In the genomic region with DNA sequence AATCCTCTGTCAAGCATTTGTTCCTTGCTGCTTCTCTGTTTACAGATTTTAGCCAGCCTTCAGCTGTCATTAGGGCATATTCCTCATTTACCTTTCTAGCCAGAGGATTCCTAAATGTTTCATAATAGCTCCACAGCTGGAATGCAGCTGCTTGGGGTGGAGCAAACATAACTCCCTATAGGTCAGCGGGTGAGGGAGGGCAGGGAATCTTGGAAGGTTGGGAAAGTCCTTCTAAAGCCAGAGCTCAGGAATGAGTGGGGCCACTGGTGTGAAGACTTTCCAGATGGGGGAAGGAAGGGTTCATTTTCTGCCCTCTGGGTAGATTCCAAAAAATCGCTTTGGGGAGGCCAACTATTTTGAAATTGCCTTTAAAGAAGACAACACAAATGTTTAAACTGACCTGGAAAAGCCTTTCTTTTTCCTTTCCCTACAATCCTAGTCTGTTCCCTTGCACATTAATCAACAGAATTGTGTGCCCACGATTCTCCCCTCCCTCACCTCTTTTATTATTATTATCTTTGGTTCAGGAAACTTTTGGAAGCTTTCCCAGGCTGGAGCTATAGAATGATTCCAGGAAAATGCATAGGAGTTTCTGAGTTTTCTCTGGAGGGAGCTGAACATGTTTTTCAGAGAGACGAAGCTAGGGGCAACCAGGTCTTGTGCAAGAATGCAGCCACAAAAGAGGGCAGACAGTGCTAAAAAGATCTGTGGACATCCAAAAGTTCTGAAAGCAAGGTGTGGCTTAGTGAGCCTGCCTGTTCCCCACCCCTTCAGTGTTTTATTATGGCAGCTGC, we compare ENCODE assay signal across 10 cellular contexts. TPM values are rescaled to one million over a fixed set of nuclear protein-coding genes. Genes with fewer than 3 reads are reported as not detected.
DNase-seq lines count a peak whose midpoint lies in the region; ATAC-seq, FAIRE-seq and TF ChIP-seq lines count a peak whose summit lies in the region.
"Had no signal": no experiment of that assay in that cellular context is flagged by ENCODE, and none has a peak within 500 bp of the region (broad histone marks: within the 10 kb centered on the region; RNA-seq: fewer than 3 reads in every experiment).

No MANE protein-coding gene starts in this region.

- no peak overlapping the region for H2AFZ ChIP-seq in endothelial cell of umbilical vein (ENCODE audit: low read depth, low read length)

- no peak for TF ChIP-seq POLR2A in endothelial cell of umbilical vein (IDR thresholded peaks at IDR 0.05; ENCODE audit: low read depth, low read length)

- CTCF ChIA-PET in endothelial cell of umbilical vein (lab: Charles Lee) = interaction anchor here (0.9 to 8.8 kb wide), 7 partner anchors 8 to 132 kb away, joined by 3 to 58 read pairs (median 6); a partner anchor contains a TSS

- no peak overlapping the region for H3K4me2 ChIP-seq in endothelial cell of umbilical vein (ENCODE audit: insufficient read depth, low read length)

- no peak for ATAC-seq in activated CD4-positive, CD25-positive, alpha-beta regulatory T cell treated with anti-CD3 and anti-CD28 coated beads, Interleukin-2, amount 50 U/mL, for 24 hours

- no peak for FAIRE-seq in endothelial cell of umbilical vein (lab: Jason Lieb, UNC)

- no TSS peak for BruUV-seq in endothelial cell of umbilical vein (replicated peaks; lab: Mats Ljungman, UMichigan)

- H3K36me3 ChIP-seq in endothelial cell of umbilical vein (ENCODE audit: control insufficient read depth in 2 of 2, extremely low read depth in 1 of 2, insufficient read depth in 2 of 2, low read length in 2 of 2) = no peaks in the 10 kb centered on the region
- H3K36me3 ChIP-seq in mucosa of stomach (ENCODE audit: control insufficient read depth, insufficient read depth, low read length) = no peaks in the 10 kb centered on the region

- H4K20me1 ChIP-seq in endothelial cell of umbilical vein (replicated peaks; ENCODE audit: control insufficient read depth, extremely low read depth, insufficient read depth, low read length) = no peaks in the 10 kb centered on the region

- H3K9me1 ChIP-seq in endothelial cell of umbilical vein (replicated peaks; ENCODE audit: control insufficient read depth, extremely low read depth, insufficient read depth, low read length) = no peaks in the 10 kb centered on the region

- POLR2A ChIA-PET in endothelial cell of umbilical vein (lab: Charles Lee) = no interaction called here

- H3K4me1 ChIP-seq in endothelial cell of umbilical vein (ENCODE audit: control insufficient read depth, extremely low read depth, insufficient read depth, low read length) (peaks cover 46% of the 10 kb centered on the region), mucosa of stomach (ENCODE audit: control insufficient read depth, insufficient read depth, low read length) (peaks cover 53% of the 10 kb centered on the region)

- H3K27me3 ChIP-seq in endothelial cell of umbilical vein (ENCODE audit: control insufficient read depth in 2 of 2, insufficient read depth in 2 of 2, low read length in 2 of 2) = no peaks in the 10 kb centered on the region
- H3K27me3 ChIP-seq in mucosa of stomach (ENCODE audit: control insufficient read depth, insufficient read depth, low read length) = no peaks in the 10 kb centered on the region

- H3K9me3 ChIP-seq in endothelial cell of umbilical vein (replicated peaks; ENCODE audit: control insufficient read depth, insufficient read depth, low read length) (no peaks in the 10 kb centered on the region), mucosa of stomach (ENCODE audit: control insufficient read depth, low read length) (no peaks in the 10 kb centered on the region)

- H3K79me2 ChIP-seq in endothelial cell of umbilical vein (ENCODE audit: control insufficient read depth, insufficient read depth, low read length) = no peaks in the 10 kb centered on the region

- no peak for TF ChIP-seq CTCF in endothelial cell of umbilical vein (IDR thresholded peaks at IDR 0.05; ENCODE audit: extremely low read depth in 1 of 2, insufficient read depth in 1 of 2, low read depth in 1 of 2, low read length in 2 of 2)

- peak; percentile 33 for DNase-seq in SIG-M5 treated with dmso at 0.1 percent for 504 hours (lab: John Stamatoyannopoulos, UW; ENCODE audit: unreplicated experiment)
- DNase-seq in SIG-M5 (lab: John Stamatoyannopoulos, UW) = no peak
- peak; percentile 38 for DNase-seq in endothelial cell of umbilical vein (ENCODE audit: low read depth, low spot score)
- DNase-seq in ureter (ENCODE audit: low spot score) = peak; percentile 61
- DNase-seq in GDM1 (lab: John Stamatoyannopoulos, UW) = no peak
- no peak for DNase-seq in NCI-H1048 (lab: John Stamatoyannopoulos, UW)
- DNase-seq: activated T-cell treated with anti-CD3 and anti-CD28 coated beads for 4 hours; NK-92 treated with Interleukin-12 subunit alpha and Interleukin-12 subunit beta, amount 100 ng/mL, for 24 hours had no signal

- dilution Hi-C loops in endothelial cell of umbilical vein (cut with MboI; ENCODE audit: extremely low pct_ligation_motif_present, low sequenced_read_pairs) = no loop called here

- H3K9ac ChIP-seq in endothelial cell of umbilical vein (replicated peaks; ENCODE audit: extremely low read depth, insufficient read depth, low read length) (no peak overlapping the region), mucosa of stomach (ENCODE audit: low read length) (peak overlapping the region; percentile 8)

- H3K4me3 ChIP-seq in endothelial cell of umbilical vein (replicated peaks in 1 of 3; ENCODE audit: insufficient read depth in 1 of 3, low read depth in 1 of 3, low read length in 3 of 3) (no peak overlapping the region), mucosa of stomach (ENCODE audit: low read length) (no peak overlapping the region)

- intact Hi-C loops in endothelial cell of umbilical vein (cut with micrococcal nuclease) = no loop called here

- no peak overlapping the region for H3K27ac ChIP-seq in endothelial cell of umbilical vein (ENCODE audit: insufficient read depth, low read depth, low read length)

TF ChIP-seq in endothelial cell of umbilical vein, 7 proteins besides CTCF, POLR2A, EP300 and RAD21:
- TF ChIP-seq, protein P1, sequence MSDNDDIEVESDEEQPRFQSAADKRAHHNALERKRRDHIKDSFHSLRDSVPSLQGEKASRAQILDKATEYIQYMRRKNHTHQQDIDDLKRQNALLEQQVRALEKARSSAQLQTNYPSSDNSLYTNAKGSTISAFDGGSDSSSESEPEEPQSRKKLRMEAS (IDR thresholded peaks at IDR 0.05; ENCODE audit: insufficient read depth, insufficient read length) = no peak
- TF ChIP-seq EZH2 (IDR thresholded peaks at IDR 0.05; ENCODE audit: borderline replicate concordance, low read depth, low read length, severe bottlenecking) (no peak), MYC (IDR thresholded peaks at IDR 0.05; ENCODE audit: low read depth, low read length) (no peak), GATA2 (IDR thresholded peaks at IDR 0.05; ENCODE audit: insufficient read depth, insufficient read length, low read depth, low read length) (no peak), POLR2AphosphoS5 (IDR thresholded peaks at IDR 0.05; ENCODE audit: insufficient read depth, low read depth, low read length) (no peak), JUN (IDR thresholded peaks at IDR 0.05; ENCODE audit: borderline replicate concordance, insufficient read depth, insufficient read length, low read depth) (no peak)
TF ChIP-seq in endothelial cell of umbilical vein: peak in this region for 0.

RNA-seq across cellular contexts. Expression of a gene that starts 16.5 kb away (rescaled TPM):
- total RNA-seq in endothelial cell of umbilical vein = 23.1 and 23.3 TPM in 2 replicates
- polyA plus RNA-seq in endothelial cell of umbilical vein = 9.3 and 11.8 TPM in 2 replicates
- 5.0 and 8.9 TPM in 2 replicates for polyA plus RNA-seq in endothelial cell of umbilical vein (2011; cell fraction: cytosol; rRNA removed)
- 8.3 and 11.8 TPM in 2 replicates for polyA plus RNA-seq in endothelial cell of umbilical vein (2011; cell fraction: nucleus; rRNA removed)
- 9.8 and 13.7 TPM in 2 replicates for polyA plus RNA-seq in endothelial cell of umbilical vein (2012)
- 6.5 and 8.8 TPM in 2 replicates for polyA minus RNA-seq in endothelial cell of umbilical vein
- 14.1 TPM for polyA minus RNA-seq in endothelial cell of umbilical vein (2011; cell fraction: cytosol; rRNA and poly(A)+ RNA removed)
- polyA minus RNA-seq in endothelial cell of umbilical vein (2011; cell fraction: nucleus; rRNA and poly(A)+ RNA removed) = 4.9 and 14.9 TPM in 2 replicates
- 77.2 TPM for total RNA-seq in ureter

RNA-seq across cellular contexts. Expression of a gene that starts 53.1 kb away (rescaled TPM):
- total RNA-seq in endothelial cell of umbilical vein (17.4 and 17.7 TPM in 2 replicates), ureter (39.5 TPM)
- polyA plus RNA-seq in endothelial cell of umbilical vein = 7.6 and 8.8 TPM in 2 replicates
- 9.0 and 9.6 TPM in 2 replicates for polyA plus RNA-seq in endothelial cell of umbilical vein (2011; cell fraction: cytosol; rRNA removed)
- 7.7 and 8.8 TPM in 2 replicates for polyA plus RNA-seq in endothelial cell of umbilical vein (2011; cell fraction: nucleus; rRNA removed)
- polyA plus RNA-seq in endothelial cell of umbilical vein (2012) = 8.7 and 10.6 TPM in 2 replicates
- 16.4 and 17.6 TPM in 2 replicates for polyA minus RNA-seq in endothelial cell of umbilical vein
- 8.1 TPM for polyA minus RNA-seq in endothelial cell of umbilical vein (2011; cell fraction: cytosol; rRNA and poly(A)+ RNA removed)
- 6.1 and 9.5 TPM in 2 replicates for polyA minus RNA-seq in endothelial cell of umbilical vein (2011; cell fraction: nucleus; rRNA and poly(A)+ RNA removed)

Comparison
In these comparisons a context has a peak if more than half of its experiments do, and no peak if none do; other contexts are left out.
1. DNase-seq: peak in SIG-M5 treated with dmso at 0.1 percent for 504 hours (single experiment), endothelial cell of umbilical vein (single experiment) and ureter (single experiment); none in SIG-M5 (single experiment), GDM1 (single experiment) and NCI-H1048 (single experiment).